7 cellular contexts compared by ENCODE assay signal in the genomic region with DNA sequence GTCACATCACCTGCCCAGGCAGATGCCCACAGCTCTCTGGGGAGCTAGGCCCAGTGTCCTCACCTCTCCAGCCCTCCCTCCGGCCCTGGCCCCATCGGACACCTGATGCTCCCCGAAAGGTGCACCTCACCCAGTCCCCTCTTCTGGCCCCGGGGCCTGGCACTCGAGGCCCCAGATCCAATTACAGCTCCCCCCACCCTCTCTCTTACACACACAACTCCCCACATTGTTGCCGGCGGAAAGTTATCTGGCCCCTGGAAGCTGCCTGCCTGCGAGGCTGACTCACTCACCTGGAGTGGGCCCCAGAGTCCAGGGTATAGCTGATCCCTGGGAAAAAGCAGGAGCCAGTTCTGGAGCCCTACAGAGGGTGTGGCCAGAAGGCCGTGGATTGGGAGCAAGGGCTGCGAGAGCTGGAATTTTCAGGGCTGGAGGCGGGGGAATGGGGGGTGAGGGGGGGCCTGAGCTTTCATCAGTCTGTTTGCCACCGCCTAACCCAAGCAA. TPM values are rescaled to one million over a fixed set of nuclear protein-coding genes. Genes with fewer than 3 reads are reported as not detected.
DNase-seq lines count a peak whose midpoint lies in the region; ATAC-seq and TF ChIP-seq lines count a peak whose summit lies in the region.
"Had no signal": no experiment of that assay in that cellular context is flagged by ENCODE, and none has a peak within 500 bp of the region (broad histone marks: within the 10 kb centered on the region; RNA-seq: fewer than 3 reads in every experiment).

No MANE protein-coding gene starts in this region.

- no peak overlapping the region for H3K14ac ChIP-seq in H9 (ENCODE audit: insufficient read depth, low read length)

- DNase-seq in H9: peak; percentile 60
- no peak for DNase-seq in activated T-helper 2 cell treated with anti-CD3 and anti-CD28 coated beads, Interferon-gamma antibody, Interleukin-2, Interleukin-4, amounts not matched to agents 10 μg/mL and 5 μg/mL and 100 μg/mL, durations not matched to agents 14 hours and 24 hours and 36 hours (ENCODE audit: low spot score)
- no peak for DNase-seq in naive thymus-derived CD4-positive, alpha-beta T cell
- DNase-seq in GM03348 (ENCODE audit: low spot score): no peak

- no peaks in the 10 kb centered on the region for H3K79me2 ChIP-seq in H9 (ENCODE audit: insufficient read depth, low read length)

- H3K9ac ChIP-seq in H9 (ENCODE audit: extremely low read depth, insufficient read length, low read length): no peak overlapping the region

- no peak overlapping the region for H3K18ac ChIP-seq in H9 (ENCODE audit: insufficient read length, low read depth, low read length)

- no peak overlapping the region for H3K4me3 ChIP-seq in naive thymus-derived CD4-positive, alpha-beta T cell (ENCODE audit: low read length)

- no peak overlapping the region for H3K4ac ChIP-seq in H9 (ENCODE audit: low read depth, low read length)

- H3K36me3 Mint-ChIP-seq in H9 (ENCODE audit: insufficient read depth in 1 of 3, low read depth in 3 of 3): peaks cover 6 to 20% (median 13%) of the 10 kb centered on the region in 3 experiments
- peaks cover 14% of the 10 kb centered on the region for H3K36me3 Mint-ChIP-seq in activated T-helper 2 cell treated with anti-CD3 and anti-CD28 coated beads, Interferon-gamma antibody, Interleukin-2, Interleukin-4, amounts not matched to agents 10 μg/mL and 5 μg/mL and 100 μg/mL, durations not matched to agents 14 hours and 24 hours and 36 hours (ENCODE audit: low read depth)
- peaks cover 0 to 3% (median 0%) of the 10 kb centered on the region in 5 donors for H3K36me3 Mint-ChIP-seq in naive thymus-derived CD4-positive, alpha-beta T cell

- peaks cover 9% of the 10 kb centered on the region for H3K23me2 ChIP-seq in H9 (ENCODE audit: insufficient read length, low read depth, low read length, poor library complexity, severe bottlenecking)

- ATAC-seq in naive thymus-derived CD4-positive, alpha-beta T cell: no peak
- no peak for ATAC-seq in HG03520 (IDR thresholded peaks at IDR 0.05; ENCODE audit: unreplicated experiment)
- no peak for ATAC-seq in GM21360 (IDR thresholded peaks at IDR 0.05; ENCODE audit: unreplicated experiment)

- WGBS in H9 (ENCODE audit: extremely low coverage, insufficient read length, low lambda C conversion rate): no CpG with 5 or more reads among the region's 12 CpGs

- peaks cover 49% of the 10 kb centered on the region for H3K27me3 Mint-ChIP-seq in H9 (ENCODE audit: low read depth)
- H3K27me3 Mint-ChIP-seq in activated T-helper 2 cell treated with anti-CD3 and anti-CD28 coated beads, Interferon-gamma antibody, Interleukin-2, Interleukin-4, amounts not matched to agents 10 μg/mL and 5 μg/mL and 100 μg/mL, durations not matched to agents 14 hours and 24 hours and 36 hours (ENCODE audit: low read depth): peaks cover 17% of the 10 kb centered on the region
- peaks cover 0 to 21% (median 0%) of the 10 kb centered on the region in 5 donors for H3K27me3 Mint-ChIP-seq in naive thymus-derived CD4-positive, alpha-beta T cell

- H2BK12ac ChIP-seq in H9 (ENCODE audit: insufficient read length, low read depth, low read length): no peak overlapping the region

- no peaks in the 10 kb centered on the region; the same call in 1 of the 2 replicates for H3K27me3 ChIP-seq in H9 (ENCODE audit: insufficient read depth, low read length)
- no peaks in the 10 kb centered on the region for H3K27me3 ChIP-seq in naive thymus-derived CD4-positive, alpha-beta T cell (ENCODE audit: control insufficient read depth in 2 of 2, insufficient read depth in 2 of 2, low read length in 2 of 2)

- no peak overlapping the region for H3T11ph ChIP-seq in H9 (ENCODE audit: low read length)

- no peak overlapping the region for H4K91ac ChIP-seq in H9 (ENCODE audit: insufficient read length, low read depth, low read length)

- H2BK5ac ChIP-seq in H9 (ENCODE audit: insufficient read length, low read length): no peak overlapping the region

- POLR2A ChIA-PET in naive thymus-derived CD4-positive, alpha-beta T cell (lab: Charles Lee): interaction anchor here (2.1 to 4.7 kb wide), 2 partner anchors 10 to 66 kb away, joined by 8 to 24 read pairs; a partner anchor contains a TSS

- no peaks in the 10 kb centered on the region for H3K9me3 ChIP-seq in H9 (ENCODE audit: control insufficient read depth, low read depth, low read length)
- no peaks in the 10 kb centered on the region for H3K9me3 ChIP-seq in naive thymus-derived CD4-positive, alpha-beta T cell (ENCODE audit: control insufficient read depth in 2 of 3, low read length in 3 of 3)

- no peak overlapping the region for H2BK20ac ChIP-seq in H9 (ENCODE audit: low read depth, low read length, poor library complexity, severe bottlenecking)

- no peaks in the 10 kb centered on the region; the same call in 1 of the 2 replicates for H3K4me1 ChIP-seq in H9 (ENCODE audit: insufficient read depth, low read length)
- H3K4me1 ChIP-seq in naive thymus-derived CD4-positive, alpha-beta T cell (ENCODE audit: control insufficient read depth in 2 of 2, insufficient read depth in 2 of 2, low read length in 2 of 2): peaks cover 16 to 33% of the 10 kb centered on the region in 2 donors

- H3K9me3 Mint-ChIP-seq in H9: no peaks in the 10 kb centered on the region
- no peaks in the 10 kb centered on the region for H3K9me3 Mint-ChIP-seq in activated T-helper 2 cell treated with anti-CD3 and anti-CD28 coated beads, Interferon-gamma antibody, Interleukin-2, Interleukin-4, amounts not matched to agents 10 μg/mL and 5 μg/mL and 100 μg/mL, durations not matched to agents 14 hours and 24 hours and 36 hours
- no peaks in the 10 kb centered on the region for H3K9me3 Mint-ChIP-seq in naive thymus-derived CD4-positive, alpha-beta T cell

- no peak overlapping the region for H2AFZ ChIP-seq in H9 (ENCODE audit: low read length)

- H3K27ac Mint-ChIP-seq in H9: no peak overlapping the region
- no peak overlapping the region for H3K27ac Mint-ChIP-seq in activated T-helper 2 cell treated with anti-CD3 and anti-CD28 coated beads, Interferon-gamma antibody, Interleukin-2, Interleukin-4, amounts not matched to agents 10 μg/mL and 5 μg/mL and 100 μg/mL, durations not matched to agents 14 hours and 24 hours and 36 hours
- peak overlapping the region in 3 of 9 donors; percentile 53 to 88 (median 59) for H3K27ac Mint-ChIP-seq in naive thymus-derived CD4-positive, alpha-beta T cell

- H2AK5ac ChIP-seq in H9 (ENCODE audit: insufficient read length, low read length): no peak overlapping the region

- CTCF ChIA-PET in naive thymus-derived CD4-positive, alpha-beta T cell (lab: Charles Lee): interaction anchor here (0.5 to 3.1 kb wide), 7 partner anchors 11 to 322 kb away, joined by 3 to 12 read pairs (median 4); a partner anchor contains a TSS

- peak overlapping the region; percentile 42 for H3K4me2 ChIP-seq in H9 (ENCODE audit: insufficient read depth, insufficient read length, low read length)

- H3K23ac ChIP-seq in H9 (ENCODE audit: insufficient read length, low read depth, low read length): no peak overlapping the region

- no peak overlapping the region for H3K27ac ChIP-seq in H9 (ENCODE audit: insufficient read length, low read depth, low read length)
- no peak overlapping the region for H3K27ac ChIP-seq in naive thymus-derived CD4-positive, alpha-beta T cell (ENCODE audit: low read depth, low read length)

- H2BK15ac ChIP-seq in H9 (ENCODE audit: low read depth, low read length): no peak overlapping the region

- H3K56ac ChIP-seq in H9 (ENCODE audit: insufficient read length, low read depth, low read length): no peak overlapping the region

- intact Hi-C loops in activated T-helper 2 cell treated with anti-CD3 and anti-CD28 coated beads, Interferon-gamma antibody, Interleukin-2, Interleukin-4, amounts not matched to agents 10 μg/mL and 5 μg/mL and 100 μg/mL, durations not matched to agents 14 hours and 24 hours and 36 hours (cut with micrococcal nuclease): no loop called here
- intact Hi-C loops in naive thymus-derived CD4-positive, alpha-beta T cell (cut with micrococcal nuclease): loop anchor here (5.0 to 10.0 kb wide), 4 partner anchors 152 to 254 kb away; a partner anchor contains a TSS

- no peak overlapping the region for H4K5ac ChIP-seq in H9 (ENCODE audit: insufficient read length, low read depth, low read length)

- TF ChIP-seq CTCF in H9 (conservative IDR thresholded peaks at IDR 0.05): no peak

- H4K20me1 ChIP-seq in H9 (ENCODE audit: control insufficient read depth, insufficient read depth, insufficient read length): no peaks in the 10 kb centered on the region

- no peaks in the 10 kb centered on the region for H3K79me1 ChIP-seq in H9 (ENCODE audit: insufficient read depth, low read depth, low read length, poor library complexity, severe bottlenecking)

- peak overlapping the region; percentile 39 to 81; a peak in 4 of 5 replicates for H3K4me3 Mint-ChIP-seq in H9
- peak overlapping the region; percentile 17 for H3K4me3 Mint-ChIP-seq in activated T-helper 2 cell treated with anti-CD3 and anti-CD28 coated beads, Interferon-gamma antibody, Interleukin-2, Interleukin-4, amounts not matched to agents 10 μg/mL and 5 μg/mL and 100 μg/mL, durations not matched to agents 14 hours and 24 hours and 36 hours (ENCODE audit: low read depth)
- peak overlapping the region in 8 of 10 donors; percentile 32 to 82 (median 68) for H3K4me3 Mint-ChIP-seq in naive thymus-derived CD4-positive, alpha-beta T cell

- H4K8ac ChIP-seq in H9 (replicated peaks; ENCODE audit: insufficient read length, low read depth, low read length): no peak overlapping the region

- H3K36me3 ChIP-seq in naive thymus-derived CD4-positive, alpha-beta T cell (ENCODE audit: control insufficient read depth in 2 of 3, insufficient read depth in 3 of 3, low read length in 3 of 3): peaks cover 0 to 8% (median 3%) of the 10 kb centered on the region in 3 experiments

- peaks cover 26 to 35% of the 10 kb centered on the region in 2 experiments for H3K4me1 Mint-ChIP-seq in H9
- H3K4me1 Mint-ChIP-seq in activated T-helper 2 cell treated with anti-CD3 and anti-CD28 coated beads, Interferon-gamma antibody, Interleukin-2, Interleukin-4, amounts not matched to agents 10 μg/mL and 5 μg/mL and 100 μg/mL, durations not matched to agents 14 hours and 24 hours and 36 hours (ENCODE audit: low read depth): peaks cover 15% of the 10 kb centered on the region
- peaks cover 19 to 54% (median 33%) of the 10 kb centered on the region in 7 donors for H3K4me1 Mint-ChIP-seq in naive thymus-derived CD4-positive, alpha-beta T cell

- H2BK120ac ChIP-seq in H9 (ENCODE audit: low read depth, low read length, poor library complexity, severe bottlenecking): no peak overlapping the region

RNA-seq across cellular contexts. Expression of a gene that starts 1.1 kb away (rescaled TPM):
- 28.9 and 30.6 TPM in 2 replicates for total RNA-seq in H9 (2021)
- total RNA-seq in activated T-helper 2 cell treated with anti-CD3 and anti-CD28 coated beads, Interferon-gamma antibody, Interleukin-2, Interleukin-4, amounts not matched to agents 10 μg/mL and 5 μg/mL and 100 μg/mL, durations not matched to agents 14 hours and 24 hours and 36 hours: 0.41 and 0.48 TPM in 2 replicates
- 1 to 10 TPM in 4 of 5 experiments, under 1 TPM in 1; 0.97 to 4.1 (median 3.7) TPM for total RNA-seq in naive thymus-derived CD4-positive, alpha-beta T cell
- polyA plus RNA-seq in naive thymus-derived CD4-positive, alpha-beta T cell: 1 to 10 TPM; 6.1 to 7.8 TPM
- total RNA-seq: HT-29 had no signal

RNA-seq across cellular contexts. Expression of a gene that starts 1.5 kb away (rescaled TPM):
- 21.4 and 24.5 TPM in 2 replicates for total RNA-seq in H9 (2021)
- total RNA-seq in activated T-helper 2 cell treated with anti-CD3 and anti-CD28 coated beads, Interferon-gamma antibody, Interleukin-2, Interleukin-4, amounts not matched to agents 10 μg/mL and 5 μg/mL and 100 μg/mL, durations not matched to agents 14 hours and 24 hours and 36 hours: 18.2 and 19.8 TPM in 2 replicates
- total RNA-seq in naive thymus-derived CD4-positive, alpha-beta T cell: 10 to 100 TPM; 35.2 to 67.1 (median 44.8) TPM
- 10 to 100 TPM; 11.3 to 14.3 TPM for polyA plus RNA-seq in naive thymus-derived CD4-positive, alpha-beta T cell

RNA-seq across cellular contexts. Expression of a gene that starts 10.8 kb away (rescaled TPM):
- 0.94 and 1.1 TPM in 2 replicates for total RNA-seq in H9 (2021)
- 13.5 and 13.8 TPM in 2 replicates for total RNA-seq in activated T-helper 2 cell treated with anti-CD3 and anti-CD28 coated beads, Interferon-gamma antibody, Interleukin-2, Interleukin-4, amounts not matched to agents 10 μg/mL and 5 μg/mL and 100 μg/mL, durations not matched to agents 14 hours and 24 hours and 36 hours
- 10 to 100 TPM in 1 of 5 experiments, 1 to 10 TPM in 4; 3.2 to 31.0 (median 4.1) TPM for total RNA-seq in naive thymus-derived CD4-positive, alpha-beta T cell
- polyA plus RNA-seq in naive thymus-derived CD4-positive, alpha-beta T cell: 1 to 10 TPM; 7.8 to 8.9 TPM
- total RNA-seq: HT-29 had no signal

RNA-seq across cellular contexts. Expression of a gene that starts 27.8 kb away (rescaled TPM):
- 283 and 289 TPM in 2 replicates for total RNA-seq in H9 (2021)
- 77.1 and 78.0 TPM in 2 replicates for total RNA-seq in activated T-helper 2 cell treated with anti-CD3 and anti-CD28 coated beads, Interferon-gamma antibody, Interleukin-2, Interleukin-4, amounts not matched to agents 10 μg/mL and 5 μg/mL and 100 μg/mL, durations not matched to agents 14 hours and 24 hours and 36 hours
- total RNA-seq in naive thymus-derived CD4-positive, alpha-beta T cell: 10 to 100 TPM; 17.1 to 53.3 (median 27.2) TPM
- 10 to 100 TPM; 38.0 to 53.0 TPM for polyA plus RNA-seq in naive thymus-derived CD4-positive, alpha-beta T cell

RNA-seq across cellular contexts. Expression of a gene that starts 38.4 kb away (rescaled TPM):
- 20.1 and 20.5 TPM in 2 replicates for total RNA-seq in H9 (2021)
- 0.07 TPM in 2 replicates for total RNA-seq in activated T-helper 2 cell treated with anti-CD3 and anti-CD28 coated beads, Interferon-gamma antibody, Interleukin-2, Interleukin-4, amounts not matched to agents 10 μg/mL and 5 μg/mL and 100 μg/mL, durations not matched to agents 14 hours and 24 hours and 36 hours
- total RNA-seq in naive thymus-derived CD4-positive, alpha-beta T cell: 1 to 10 TPM in 1 of 5 experiments, under 1 TPM in 4; 0.07 to 1.6 (median 0.21) TPM
- under 1 TPM; 0.03 to 0.09 TPM for polyA plus RNA-seq in naive thymus-derived CD4-positive, alpha-beta T cell
- total RNA-seq: HT-29 had no signal

Comparison
In these comparisons a context has a peak if more than half of its experiments do, and no peak if none do; other contexts are left out.
1. H3K4me3 Mint-ChIP-seq: peak in every context shown above with its lines; median percentile 68 in naive thymus-derived CD4-positive, alpha-beta T cell; 60 in H9; 17 in activated T-helper 2 cell treated with anti-CD3 and anti-CD28 coated beads, Interferon-gamma antibody, Interleukin-2, Interleukin-4, amounts not matched to agents 10 μg/mL and 5 μg/mL and 100 μg/mL, durations not matched to agents 14 hours and 24 hours and 36 hours.